In genomic region chr10:1736972-1737221, GRCh38 we compare ENCODE assay signal across 1 cellular context.
TF ChIP-seq lines count a peak whose summit lies in the region.

No MANE protein-coding gene starts in this region.

TF ChIP-seq in WTC11, 78 proteins besides CTCF, POLR2A, EP300 and RAD21 (continued from another document):
- TF ChIP-seq AR (CRISPR knock-in tag; IDR thresholded peaks at IDR 0.05) (no peak), NFE2L1 (CRISPR knock-in tag; IDR thresholded peaks at IDR 0.05) (no peak), CREM (CRISPR knock-in tag; IDR thresholded peaks at IDR 0.05) (no peak), MXD4 (CRISPR knock-in tag; IDR thresholded peaks at IDR 0.05; ENCODE audit: borderline replicate concordance) (no peak)
